In genomic region chr12:100229036-100229635, GRCh38 we compare ENCODE assay signal across 11 cellular contexts. TPM values are rescaled to one million over a fixed set of nuclear protein-coding genes. Genes with fewer than 3 reads are reported as not detected.
DNase-seq lines count a peak whose midpoint lies in the region; ATAC-seq and TF ChIP-seq lines count a peak whose summit lies in the region.
"Had no signal": no experiment of that assay in that cellular context is flagged by ENCODE, and none has a peak within 500 bp of the region (broad histone marks: within the 10 kb centered on the region; RNA-seq: fewer than 3 reads in every experiment).

No MANE protein-coding gene starts in this region.

- H3K79me2 ChIP-seq in DOHH2 (ENCODE audit: control insufficient read depth, low read length) (no peaks in the 10 kb centered on the region), Karpas-422 (ENCODE audit: low read length) (no peaks in the 10 kb centered on the region)

- no peak overlapping the region for H2AFZ ChIP-seq in Karpas-422 (ENCODE audit: low read length)

- H3K9me3 ChIP-seq in DOHH2 (ENCODE audit: control insufficient read depth, insufficient read depth, low read length) (no peaks in the 10 kb centered on the region), Karpas-422 (ENCODE audit: low read length) (no peaks in the 10 kb centered on the region), WERI-Rb-1 (ENCODE audit: severe bottlenecking) (no peaks in the 10 kb centered on the region)
- H3K9me3 ChIP-seq: upper lobe of right lung had no signal

- H3K4me1 ChIP-seq in DOHH2 (ENCODE audit: control insufficient read depth, low read length) (no peaks in the 10 kb centered on the region), Karpas-422 (ENCODE audit: low read length) (no peaks in the 10 kb centered on the region)
- H3K4me1 ChIP-seq: upper lobe of right lung had no signal

- H3K9me3 Mint-ChIP-seq in natural killer cell, result no peaks in the 10 kb centered on the region

- no peaks in the 10 kb centered on the region for H4K20me1 ChIP-seq in DOHH2 (ENCODE audit: control insufficient read depth, insufficient read depth, low read depth, low read length)
- no peaks in the 10 kb centered on the region for H4K20me1 ChIP-seq in Karpas-422 (ENCODE audit: insufficient read depth, low read depth, low read length)

- H3K4me1 Mint-ChIP-seq in natural killer cell, result no peaks in the 10 kb centered on the region

- intact Hi-C loops in left colon (cut with DNase I, micrococcal nuclease), result no loop called here
- intact Hi-C loops in natural killer cell (cut with micrococcal nuclease), result no loop called here

- peak; percentile 20 for TF ChIP-seq CTCF in DOHH2 (IDR thresholded peaks at IDR 0.05; ENCODE audit: low read depth, low read length, poor library complexity, severe bottlenecking)
- 0 out of 2 replicates have a peak, but pooled peaks have one; percentile 33 for TF ChIP-seq CTCF in WERI-Rb-1 (IDR thresholded peaks at IDR 0.05; ENCODE audit: low read depth, low read length)
- no peak for TF ChIP-seq CTCF in natural killer cell (IDR thresholded peaks at IDR 0.05)

- H3K4me3 Mint-ChIP-seq in natural killer cell, result no peak overlapping the region

- H3K27me3 ChIP-seq in DOHH2 (ENCODE audit: control insufficient read depth, low read length) (no peaks in the 10 kb centered on the region), Karpas-422 (ENCODE audit: low read length) (no peaks in the 10 kb centered on the region), WERI-Rb-1 (ENCODE audit: insufficient read depth, low read depth, severe bottlenecking) (no peaks in the 10 kb centered on the region)
- H3K27me3 ChIP-seq: upper lobe of right lung had no signal

- H3K4me3 ChIP-seq in DOHH2 (ENCODE audit: low read length) (no peak overlapping the region), Karpas-422 (ENCODE audit: low read length) (no peak overlapping the region), WERI-Rb-1 (ENCODE audit: low read depth, low read length) (no peak overlapping the region)
- H3K4me3 ChIP-seq: skin epidermis, upper lobe of right lung had no signal

- no peak overlapping the region for H3K4me2 ChIP-seq in DOHH2 (ENCODE audit: low read length)
- H3K4me2 ChIP-seq in Karpas-422 (ENCODE audit: low read depth, low read length, poor library complexity, severe bottlenecking), result no peak overlapping the region

- no peaks in the 10 kb centered on the region for H3F3A ChIP-seq in DOHH2 (ENCODE audit: control insufficient read depth, insufficient read depth)

- H3K36me3 ChIP-seq in DOHH2 (ENCODE audit: control insufficient read depth, low read length), result peaks cover 9% of the 10 kb centered on the region
- peaks cover 15% of the 10 kb centered on the region for H3K36me3 ChIP-seq in Karpas-422 (ENCODE audit: insufficient read depth, low read length)
- H3K36me3 ChIP-seq in WERI-Rb-1, result no peaks in the 10 kb centered on the region; the same call in 1 of the 2 replicates

- no peaks in the 10 kb centered on the region for H3K36me3 Mint-ChIP-seq in natural killer cell

- no peak overlapping the region for H3K27ac Mint-ChIP-seq in natural killer cell

- H3K9me2 ChIP-seq in DOHH2 (replicated peaks; ENCODE audit: control insufficient read depth, low read length) (no peaks in the 10 kb centered on the region), Karpas-422 (replicated peaks; ENCODE audit: insufficient read depth, low read length) (no peaks in the 10 kb centered on the region)

- no peak overlapping the region for H3K27ac ChIP-seq in DOHH2 (ENCODE audit: low read depth, low read length)
- no peak overlapping the region for H3K27ac ChIP-seq in Karpas-422 (ENCODE audit: low read length)
- H3K27ac ChIP-seq in WERI-Rb-1, result no peak overlapping the region
- H3K27ac ChIP-seq: upper lobe of right lung had no signal

- peak; percentile 91 for ATAC-seq in left colon
- ATAC-seq in natural killer cell, result no peak
- ATAC-seq in HG03520 (IDR thresholded peaks at IDR 0.05; ENCODE audit: unreplicated experiment), result no peak
- no peak for ATAC-seq in HG03469 (IDR thresholded peaks at IDR 0.05; ENCODE audit: unreplicated experiment)
- ATAC-seq in HG03460 (IDR thresholded peaks at IDR 0.05; ENCODE audit: unreplicated experiment), result no peak

- H3K9ac ChIP-seq in Karpas-422 (ENCODE audit: low read length), result no peak overlapping the region

- peak; percentile 45 for DNase-seq in Karpas-422
- DNase-seq in WERI-Rb-1, result peak; percentile 39
- DNase-seq in left colon, result no peak
- DNase-seq in natural killer cell, result no peak
- DNase-seq: activated naive CD4-positive, alpha-beta T cell treated with Interleukin-2 at 50 U/mL for 16 hours; upper lobe of right lung had no signal

- no peaks in the 10 kb centered on the region for H3K27me3 Mint-ChIP-seq in natural killer cell (ENCODE audit: low read depth in 2 of 2)

RNA-seq across cellular contexts. Expression of gene ACTR6, which starts 28.5 kb away (rescaled TPM):
- total RNA-seq in Karpas-422 (2014; rRNA removed; shearing (Covaris generic); ENCODE audit: low replicate concordance), result 13.9 and 38.8 TPM in 2 replicates
- 10 to 100 TPM; 20.4 to 24.7 TPM for total RNA-seq in left colon
- 10 to 100 TPM; 20.4 to 27.5 (median 20.8) TPM for total RNA-seq in natural killer cell

RNA-seq across cellular contexts. Expression of gene DEPDC4, which starts 37.7 kb away (rescaled TPM):
- 1.9 and 6.2 TPM in 2 replicates for total RNA-seq in Karpas-422 (2014; rRNA removed; shearing (Covaris generic); ENCODE audit: low replicate concordance)
- total RNA-seq in left colon, result 1 to 10 TPM; 1.7 to 3.0 TPM
- under 1 TPM in 1 of 3 donors, not detected in 2; 0.16 TPM for total RNA-seq in natural killer cell

RNA-seq across cellular contexts. Expression of gene SCYL2, which starts 37.8 kb away (rescaled TPM):
- total RNA-seq in Karpas-422 (2014; rRNA removed; shearing (Covaris generic); ENCODE audit: low replicate concordance), result 43.9 and 96.2 TPM in 2 replicates
- total RNA-seq in left colon, result 10 to 100 TPM; 65.7 to 66.0 TPM
- 10 to 100 TPM; 48.7 to 61.0 (median 56.1) TPM for total RNA-seq in natural killer cell

Comparison
In these comparisons a context has a peak if more than half of its experiments do, and no peak if none do; other contexts are left out.
1. DNase-seq: peak in Karpas-422 (single experiment) and WERI-Rb-1 (single experiment); none in left colon (0 of 2) and natural killer cell (single experiment).